33 cellular contexts compared by ENCODE assay signal in the genomic region with DNA sequence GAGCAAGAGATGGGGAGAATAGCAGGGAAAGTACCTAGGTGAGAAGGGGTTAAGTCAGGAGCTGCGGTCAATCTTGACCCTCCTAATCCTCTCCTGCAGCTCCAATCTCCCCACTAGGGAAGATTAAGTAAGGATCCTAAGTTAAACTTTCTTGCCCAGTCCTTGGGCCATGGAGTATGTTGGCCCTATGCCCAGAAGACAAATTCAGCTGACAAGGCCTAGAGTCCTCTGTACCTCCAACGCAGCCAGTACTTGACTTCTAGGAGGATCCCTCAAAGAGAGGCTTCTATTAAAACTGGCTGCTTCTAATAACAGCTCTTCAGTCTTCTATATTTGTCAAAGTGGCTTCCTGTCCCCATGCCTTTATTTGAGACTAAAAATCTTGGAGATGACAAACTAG. TPM values are rescaled to one million over a fixed set of nuclear protein-coding genes. Genes with fewer than 3 reads are reported as not detected.
"Had no signal": no experiment of that assay in that cellular context is flagged by ENCODE, and none has a peak within 500 bp of the region (broad histone marks: within the 10 kb centered on the region; RNA-seq: fewer than 3 reads in every experiment).

No MANE protein-coding gene starts in this region.

- H3K27ac ChIP-seq: PC-9, VCaP had no signal

- H3K4me2 ChIP-seq: PC-9 had no signal

- FAIRE-seq: K562, RCC 7860 had no signal

- H3K4me3 ChIP-seq: K562, PC-9 had no signal

- H3K27me3 Mint-ChIP-seq: activated CD4-positive, alpha-beta memory T cell treated with anti-CD3 and anti-CD28 coated beads for 36 hours; activated naive CD8-positive, alpha-beta T cell; activated naive CD8-positive, alpha-beta T cell treated with anti-CD3 and anti-CD28 coated beads, Interleukin-2, amount 50 U/mL, for 24 hours had no signal

- H2AFZ ChIP-seq: PC-9 had no signal

- H3K36me3 Mint-ChIP-seq: activated CD4-positive, alpha-beta memory T cell treated with anti-CD3 and anti-CD28 coated beads for 36 hours; activated naive CD4-positive, alpha-beta T cell treated with anti-CD3 and anti-CD28 coated beads, Interleukin-2, amount 10 ng/mL, durations not matched to agents 7 days and 5 days; activated naive CD8-positive, alpha-beta T cell had no signal

- ATAC-seq: activated naive CD8-positive, alpha-beta T cell treated with anti-CD3 and anti-CD28 coated beads, Interleukin-2, amount 50 U/mL, for 24 hours; K562 had no signal

- H3K9me3 Mint-ChIP-seq: activated B cell treated with CpG ODN at 0.5 μM for 24 hours; activated CD4-positive, alpha-beta memory T cell treated with anti-CD3 and anti-CD28 coated beads for 36 hours; activated naive CD4-positive, alpha-beta T cell treated with anti-CD3 and anti-CD28 coated beads, Interleukin-2, amount 10 ng/mL, durations not matched to agents 7 days and 5 days; activated naive CD8-positive, alpha-beta T cell treated with anti-CD3 and anti-CD28 coated beads, Interleukin-2, amount 50 U/mL, for 24 hours had no signal

- H3K4me1 Mint-ChIP-seq: activated B cell treated with CpG ODN at 0.5 μM for 24 hours had no signal

- H3K27ac Mint-ChIP-seq: activated B cell treated with CpG ODN at 0.5 μM for 24 hours; activated CD4-positive, alpha-beta memory T cell treated with anti-CD3 and anti-CD28 coated beads for 36 hours; activated naive CD4-positive, alpha-beta T cell treated with anti-CD3 and anti-CD28 coated beads, Interleukin-2, amount 10 ng/mL, durations not matched to agents 7 days and 5 days; activated naive CD8-positive, alpha-beta T cell; activated naive CD8-positive, alpha-beta T cell treated with anti-CD3 and anti-CD28 coated beads, Interleukin-2, amount 50 U/mL, for 24 hours had no signal

- H3K4me3 Mint-ChIP-seq: activated B cell treated with CpG ODN at 0.5 μM for 24 hours; activated CD4-positive, alpha-beta memory T cell treated with anti-CD3 and anti-CD28 coated beads for 36 hours; activated naive CD4-positive, alpha-beta T cell treated with anti-CD3 and anti-CD28 coated beads, Interleukin-2, amount 10 ng/mL, durations not matched to agents 7 days and 5 days; activated naive CD8-positive, alpha-beta T cell; activated naive CD8-positive, alpha-beta T cell treated with anti-CD3 and anti-CD28 coated beads, Interleukin-2, amount 50 U/mL, for 24 hours had no signal

- DNase-seq: activated B cell treated with CpG ODN at 0.5 μM for 24 hours; activated CD4-positive, alpha-beta memory T cell treated with anti-CD3 and anti-CD28 coated beads for 36 hours; activated CD4-positive, alpha-beta T cell treated with anti-CD3 and anti-CD28 coated beads for 4 hours; activated CD4-positive, alpha-beta T cell treated with anti-CD3 and anti-CD28 coated beads, Interleukin-2, amount 50 U/mL, for 1 hour; activated CD4-positive, CD25-positive, alpha-beta regulatory T cell treated with anti-CD3 and anti-CD28 coated beads, Interleukin-2, amount 50 U/mL, for 72 hours; activated CD8-positive, alpha-beta memory T cell treated with anti-CD3 and anti-CD28 coated beads, Interleukin-2, amount 50 U/mL, for 4 hours; activated effector memory CD4-positive, alpha-beta T cell treated with Interleukin-2 at 50 U/mL for 16 hours; activated naive CD4-positive, alpha-beta T cell treated with anti-CD3 and anti-CD28 coated beads, Interleukin-2, amount 10 ng/mL, durations not matched to agents 7 days and 5 days; activated naive CD8-positive, alpha-beta T cell treated with anti-CD3 and anti-CD28 coated beads, Interleukin-2, amount 50 U/mL, for 24 hours; activated T-cell treated with anti-CD3 and anti-CD28 coated beads, Interleukin-2, amount 50 U/mL, for 48 hours; anterior cingulate cortex; NCI-H1105 treated with DMSO at 0.1 percent for 48 hours; NCI-H1436; NCI-H1694; NCI-H1930; NCI-H2081 treated with DMSO at 0.1 percent for 48 hours; NCI-H2171; NCI-H510A; NCI-H526; NCI-H748 treated with DMSO at 0.1 percent for 48 hours; NK-92 treated with Interleukin-12 subunit alpha and Interleukin-12 subunit beta, amount 100 ng/mL, for 24 hours; PC-9; Right ventricle myocardium superior; SW 1271; T-helper 1 cell; T-helper 2 cell; T-helper 9 cell had no signal

RNA-seq across cellular contexts. Expression of a gene that starts 1.4 kb away (rescaled TPM):
- total RNA-seq: activated B cell treated with CpG ODN at 0.5 μM for 24 hours; activated CD4-positive, alpha-beta memory T cell treated with anti-CD3 and anti-CD28 coated beads for 36 hours; cardiac septum; K562; MCF 10A; PC-9; Right ventricle myocardium superior had no signal

RNA-seq across cellular contexts. Expression of a gene that starts 18.5 kb away (rescaled TPM):
- total RNA-seq: activated B cell treated with CpG ODN at 0.5 μM for 24 hours; activated CD4-positive, alpha-beta memory T cell treated with anti-CD3 and anti-CD28 coated beads for 36 hours; cardiac septum; K562; MCF 10A; PC-9; Right ventricle myocardium superior had no signal
